15 cellular contexts compared by ENCODE assay signal in genomic region chr6:24981385-24981758, GRCh38. TPM values are rescaled to one million over a fixed set of nuclear protein-coding genes. Genes with fewer than 3 reads are reported as not detected.
DNase-seq lines count a peak whose midpoint lies in the region; FAIRE-seq and TF ChIP-seq lines count a peak whose summit lies in the region.
"Had no signal": no experiment of that assay in that cellular context is flagged by ENCODE, and none has a peak within 500 bp of the region (broad histone marks: within the 10 kb centered on the region; RNA-seq: fewer than 3 reads in every experiment).

No MANE protein-coding gene starts in this region.

- BruUV-seq in mammary epithelial cell (replicated peaks; lab: Mats Ljungman, UMichigan), result no TSS peak

- H2BK15ac ChIP-seq in mesenchymal stem cell (ENCODE audit: low read depth, poor library complexity, severe bottlenecking), result no peak overlapping the region

- H2AK5ac ChIP-seq in mesenchymal stem cell (ENCODE audit: low read length, severe bottlenecking), result no peak overlapping the region

- H3K4me2 ChIP-seq in mammary epithelial cell (ENCODE audit: insufficient read depth, low read depth, low read length) (no peak overlapping the region), mesenchymal stem cell (ENCODE audit: low read length, poor library complexity, severe bottlenecking) (no peak overlapping the region)

- H2BK5ac ChIP-seq in mesenchymal stem cell (ENCODE audit: low read depth, low read length, poor library complexity, severe bottlenecking), result no peak overlapping the region

- H3K4me3 ChIP-seq in mammary epithelial cell (replicated peaks in 1 of 3; ENCODE audit: insufficient read depth in 1 of 3, low read depth in 2 of 3, low read length in 3 of 3) (no peak overlapping the region), mesenchymal stem cell (ENCODE audit: insufficient read depth in 1 of 2, low read depth in 1 of 2, low read length in 2 of 2) (no peak overlapping the region)

- H3K9ac ChIP-seq in mammary epithelial cell (ENCODE audit: insufficient read depth, low read length), result no peak overlapping the region
- H3K9ac ChIP-seq in mesenchymal stem cell (ENCODE audit: low read length), result no peak overlapping the region

- DNase-seq in A172 (ENCODE audit: low spot score) (peak; percentile 55), HT1080 (ENCODE audit: low read depth) (peak; percentile 31), mammary epithelial cell (no peak), mesenchymal stem cell (peak; percentile 38), KG1 (lab: John Stamatoyannopoulos, UW) (no peak), frontal cortex (ENCODE audit: low spot score in 2 of 2) (no peak), NCI-H1105 (lab: John Stamatoyannopoulos, UW) (no peak)
- DNase-seq in effector CD4-positive, alpha-beta T cell, result no peak
- DNase-seq: activated CD4-positive, alpha-beta T cell treated with anti-CD3 and anti-CD28 coated beads, Interleukin-2, amount 10 ng/mL, durations not matched to agents 7 days and 5 days; activated effector memory CD4-positive, alpha-beta T cell treated with anti-CD3 and anti-CD28 coated beads, Interleukin-2, amount 50 U/mL, for 16 hours; cortex of kidney; foreskin fibroblast; GF-D8; NCI-H1417 treated with DMSO at 0.1 percent for 48 hours; OCI-M1 had no signal

- H3K14ac ChIP-seq in mesenchymal stem cell (ENCODE audit: low read length in 2 of 2), result no peak overlapping the region

- no peak overlapping the region for H4K91ac ChIP-seq in mesenchymal stem cell (ENCODE audit: low read length)

- H2BK120ac ChIP-seq in mesenchymal stem cell (ENCODE audit: low read depth, low read length), result no peak overlapping the region

- H3K9me3 ChIP-seq in mammary epithelial cell (replicated peaks; ENCODE audit: insufficient read depth, low read length), result no peaks in the 10 kb centered on the region
- no peaks in the 10 kb centered on the region for H3K9me3 ChIP-seq in mesenchymal stem cell (ENCODE audit: control insufficient read depth, low read length)

- no peaks in the 10 kb centered on the region for H3K79me2 ChIP-seq in mammary epithelial cell (ENCODE audit: insufficient read depth, low read length)

- no peak overlapping the region for H3K23ac ChIP-seq in mesenchymal stem cell (ENCODE audit: low read length in 2 of 2)

- no peak overlapping the region for H2BK12ac ChIP-seq in mesenchymal stem cell (ENCODE audit: low read length in 2 of 2)

- intact Hi-C loops in mammary epithelial cell (cut with micrococcal nuclease), result no loop called here

- dilution Hi-C loops in mammary epithelial cell (cut with HindIII; ENCODE audit: low sequenced_read_pairs), result no loop called here

- peak overlapping the region; percentile 79 for H4K8ac ChIP-seq in mesenchymal stem cell (ENCODE audit: low read length)

- H2AFZ ChIP-seq in mammary epithelial cell (ENCODE audit: low read depth, low read length), result peak overlapping the region; percentile 29
- no peak overlapping the region for H2AFZ ChIP-seq in mesenchymal stem cell (ENCODE audit: low read depth, low read length)

- H3K79me1 ChIP-seq in mesenchymal stem cell (replicated peaks; ENCODE audit: low read length, poor library complexity, severe bottlenecking), result no peaks in the 10 kb centered on the region

- no peak for TF ChIP-seq CTCF in mammary epithelial cell (conservative IDR thresholded peaks at IDR 0.05 in 1 of 2, IDR thresholded peaks at IDR 0.05 in 1 of 2; ENCODE audit: extremely low read depth in 1 of 2, insufficient read depth in 1 of 2, low read depth in 1 of 2, low read length in 2 of 2)

- H3K4ac ChIP-seq in mesenchymal stem cell (ENCODE audit: low read depth in 1 of 2, low read length in 2 of 2), result no peak overlapping the region

- H3K4me1 ChIP-seq in mammary epithelial cell (ENCODE audit: insufficient read depth, low read length) (peaks cover 31% of the 10 kb centered on the region), mesenchymal stem cell (ENCODE audit: control insufficient read depth, insufficient read depth, low read depth, low read length) (peaks cover 8% of the 10 kb centered on the region)

- H3K27ac ChIP-seq in mammary epithelial cell (ENCODE audit: insufficient read depth, low read depth, low read length) (no peak overlapping the region), mesenchymal stem cell (ENCODE audit: low read length, poor library complexity, severe bottlenecking) (peak overlapping the region; percentile 13)

- CTCF ChIA-PET in mammary epithelial cell (lab: Charles Lee; ENCODE audit: low non-redundant PET), result no interaction called here

- FAIRE-seq in frontal cortex (lab: Jason Lieb, UNC), result no peak

- no peak overlapping the region for H3K18ac ChIP-seq in mesenchymal stem cell (ENCODE audit: low read depth in 1 of 2, low read length in 2 of 2)

- 97% methylated on average over 3 of the region's 4 CpGs for WGBS in mammary epithelial cell (ENCODE audit: low coverage, missing lambda C conversion rate)
- 24% methylated on average over 4 of the region's 4 CpGs for WGBS in mesenchymal stem cell

- H4K20me1 ChIP-seq in mammary epithelial cell (ENCODE audit: insufficient read depth, low read length), result no peaks in the 10 kb centered on the region

- no peaks in the 10 kb centered on the region for H3K36me3 ChIP-seq in mammary epithelial cell (ENCODE audit: insufficient read depth, low read length)
- no peaks in the 10 kb centered on the region for H3K36me3 ChIP-seq in mesenchymal stem cell (ENCODE audit: control insufficient read depth in 1 of 2, insufficient read depth in 2 of 2, low read depth in 1 of 2, low read length in 2 of 2)

- in situ Hi-C loops in mammary epithelial cell (cut with MboI; ENCODE audit: low sequenced_read_pairs in 2 of 2), result no loop called here

- H3K27me3 ChIP-seq in mammary epithelial cell (ENCODE audit: insufficient read depth, low read length) (no peaks in the 10 kb centered on the region), mesenchymal stem cell (ENCODE audit: control insufficient read depth in 1 of 2, insufficient read depth in 1 of 2, low read length in 2 of 2) (no peaks in the 10 kb centered on the region)

RNA-seq across cellular contexts. Expression of gene RIPOR2, which starts 45.6 kb away (rescaled TPM):
- 0.53 TPM in 1 of 2 replicates, not detected in the other for total RNA-seq in A172 (2014; rRNA removed; shearing (Covaris generic))
- total RNA-seq in HT1080 (2014; rRNA removed; shearing (Covaris generic)), result not detected in 2 replicates
- polyA plus RNA-seq in HT1080 (2015; cell fraction: cytosol; rRNA removed), result not detected in 2 replicates
- polyA plus RNA-seq in HT1080 (2015; cell fraction: nucleus; rRNA removed), result not detected in 2 replicates
- total RNA-seq in mammary epithelial cell, result under 1 TPM; under 0.01 to 0.19 TPM
- polyA plus RNA-seq in mammary epithelial cell, result 0.16 TPM
- not detected for polyA minus RNA-seq in mammary epithelial cell
- 0.62 TPM for polyA plus RNA-seq in mesenchymal stem cell (2013, experiment 1 of 2)
- 0.41 TPM for polyA plus RNA-seq in mesenchymal stem cell (2013, experiment 2 of 2)
- 17.9 TPM for total RNA-seq in frontal cortex

Comparison
In these comparisons a context has a peak if more than half of its experiments do, and no peak if none do; other contexts are left out.
1. DNase-seq: peak in A172 (single experiment), HT1080 (single experiment) and mesenchymal stem cell (single experiment); none in mammary epithelial cell (single experiment), effector CD4-positive, alpha-beta T cell (single experiment), KG1 (single experiment), frontal cortex (0 of 2) and NCI-H1105 (single experiment).
2. RNA of gene RIPOR2, which starts 45.6 kb away (total RNA-seq): 17.9 TPM in frontal cortex (single experiment); under 0.01 to 0.19 TPM in mammary epithelial cell, 0.53 TPM in A172 and not detected in HT1080; every median in the first group is over 10 times any median in the second.